ENCODE assay signal across 24 cellular contexts in genomic region chr17:27649929-27650328, GRCh38. TPM values are rescaled to one million over a fixed set of nuclear protein-coding genes. Genes with fewer than 3 reads are reported as not detected.
DNase-seq lines count a peak whose midpoint lies in the region; ATAC-seq, FAIRE-seq and TF ChIP-seq lines count a peak whose summit lies in the region.
"Had no signal": no experiment of that assay in that cellular context is flagged by ENCODE, and none has a peak within 500 bp of the region (broad histone marks: within the 10 kb centered on the region; RNA-seq: fewer than 3 reads in every experiment).

No MANE protein-coding gene starts in this region.

- H3K4me3 ChIP-seq in right lobe of liver (no peak overlapping the region), HepG2 (replicated peaks in 1 of 3; ENCODE audit: insufficient read depth in 1 of 3, low read depth in 2 of 3, low read length in 3 of 3) (no peak overlapping the region), spleen (no peak overlapping the region)

- no peak overlapping the region for H3K27ac ChIP-seq in right lobe of liver
- no peak overlapping the region for H3K27ac ChIP-seq in HepG2 (ENCODE audit: extremely low read length, insufficient read depth, low read length)
- H3K27ac ChIP-seq in spleen = peak overlapping the region in 1 of 8 donors; percentile 4
- H3K27ac ChIP-seq: epithelial cell of prostate had no signal

- TF ChIP-seq POLR2A in right lobe of liver (IDR thresholded peaks at IDR 0.05) = no peak
- TF ChIP-seq POLR2A in HepG2 (IDR thresholded peaks at IDR 0.05; ENCODE audit: insufficient read depth in 1 of 2, low read depth in 2 of 2, low read length in 2 of 2) = no peak
- no peak for TF ChIP-seq POLR2A in spleen (IDR thresholded peaks at IDR 0.05)

- TF ChIP-seq EP300 in HepG2 (IDR thresholded peaks at IDR 0.05; ENCODE audit: low read depth in 2 of 2, low read length in 2 of 2) (no peak), HepG2 (CRISPR knock-in tag; IDR thresholded peaks at IDR 0.05; ENCODE audit: borderline replicate concordance) (no peak)

- ATAC-seq in right lobe of liver (peak; percentile 7 to 50 (median 22)), HepG2 (no peak), left cardiac atrium (peak; percentile 50 to 56), GM21367 (IDR thresholded peaks at IDR 0.05; ENCODE audit: unreplicated experiment) (no peak)
- ATAC-seq: HCT116; stimulated activated naive CD8-positive, alpha-beta T cell treated with anti-CD3 and anti-CD28 coated beads, Interleukin-15, Interleukin-2, amounts not matched to agents 100 U/mL and 50 U/mL, for 24 hours had no signal

- CTCF ChIA-PET in HepG2 (lab: Yijun Ruan, JAX; ENCODE audit: low intra/inter-chr PET ratio, low total read pairs) = no interaction called here

- in situ Hi-C loops in HepG2 (cut with HindIII; ENCODE audit: extremely low pct_ligation_motif_present, low pct_unique_long_range_greater_than_20kb) = loop anchor here (5.0 to 10.0 kb wide), 2 partner anchors 43 to 235 kb away; no protein-coding TSS in a partner anchor

- H3K9me3 ChIP-seq in right lobe of liver = no peaks in the 10 kb centered on the region
- H3K9me3 ChIP-seq in HepG2 (ENCODE audit: low read length) = no peaks in the 10 kb centered on the region
- no peaks in the 10 kb centered on the region for H3K9me3 ChIP-seq in spleen

- no peak overlapping the region for H3K4me2 ChIP-seq in HepG2 (ENCODE audit: low read depth, low read length)

- peak in 1 of 3 donors; percentile 38 for DNase-seq in right lobe of liver
- DNase-seq in HepG2 (ENCODE audit: low spot score) = no peak
- DNase-seq in left cardiac atrium = peak; percentile 51
- DNase-seq in posterior cingulate gyrus = peak; percentile 51 to 93 (median 58)
- no peak for DNase-seq in NCI-H748 (lab: John Stamatoyannopoulos, UW; ENCODE audit: unreplicated experiment)
- DNase-seq in NOMO-1 treated with dmso at 0.1 percent for 144 hours (lab: John Stamatoyannopoulos, UW; ENCODE audit: unreplicated experiment) = no peak
- DNase-seq in spleen = no peak
- DNase-seq: activated CD4-positive, CD25-positive, alpha-beta regulatory T cell treated with anti-CD3 and anti-CD28 coated beads, Interleukin-2, amount 50 U/mL, for 72 hours; activated naive CD8-positive, alpha-beta T cell treated with anti-CD3 and anti-CD28 coated beads for 36 hours; CD4-positive, CD25-positive, alpha-beta regulatory T cell; dermis blood vessel endothelial cell; foreskin fibroblast; NCI-H1436; NCI-H2171 treated with DMSO at 0.1 percent for 48 hours; NCI-H748 treated with DMSO at 0.1 percent for 48 hours; stimulated activated CD4-positive, alpha-beta T cell treated with anti-CD3 and anti-CD28 coated beads, Interleukin-2, amount 100 ng/mL, for 24 hours; stimulated activated naive CD8-positive, alpha-beta T cell treated with anti-CD3 and anti-CD28 coated beads, Interleukin-15, Interleukin-2, amounts not matched to agents 100 U/mL and 50 U/mL, for 24 hours; T1000 had no signal

- no peak for TF ChIP-seq RAD21 in HepG2 (CRISPR knock-in tag; IDR thresholded peaks at IDR 0.05)

- no peaks in the 10 kb centered on the region for H3K79me2 ChIP-seq in HepG2 (ENCODE audit: insufficient read depth, low read length)

- no peaks in the 10 kb centered on the region for H3K4me1 ChIP-seq in right lobe of liver
- H3K4me1 ChIP-seq in HepG2 (ENCODE audit: insufficient read depth, low read length) = peaks cover 15% of the 10 kb centered on the region
- peaks cover 0 to 7% (median 4%) of the 10 kb centered on the region in 6 donors for H3K4me1 ChIP-seq in spleen

- WGBS in right lobe of liver (ENCODE audit: insufficient coverage, low coverage, low lambda C conversion rate, missing lambda C conversion rate) = 80% methylated on average over 2 of the region's 16 CpGs
- 68% methylated on average over 16 of the region's 16 CpGs for WGBS in HepG2 (ENCODE audit: low lambda C conversion rate)
- 82 to 97% (median 89%) methylated on average over 4 to 16 of the region's 16 CpGs for WGBS in spleen, 5 donors

- H3K9ac ChIP-seq in HepG2 (ENCODE audit: insufficient read depth, low read depth, low read length) = no peak overlapping the region

- TF ChIP-seq CTCF in right lobe of liver (IDR thresholded peaks at IDR 0.05) = no peak
- TF ChIP-seq CTCF in HepG2 (CRISPR knock-in tag; IDR thresholded peaks at IDR 0.05) = no peak
- TF ChIP-seq CTCF in spleen (IDR thresholded peaks at IDR 0.05 in 8 of 11, conservative IDR thresholded peaks at IDR 0.05 in 3 of 11) = no peak

- H2AFZ ChIP-seq in HepG2 (ENCODE audit: low read length) = no peak overlapping the region

- intact Hi-C loops in right lobe of liver (cut with DNase I) (loop anchor here (2.0 to 5.0 kb wide), 2 partner anchors 45 to 48 kb away; no protein-coding TSS in a partner anchor), HepG2 (cut with micrococcal nuclease; ENCODE audit: unreplicated experiment) (loop anchor here (2.0 to 5.0 kb wide), 3 partner anchors 41 to 232 kb away; no protein-coding TSS in a partner anchor), left cardiac atrium (cut with DNase I) (loop anchor here (2.0 to 10.0 kb wide), 3 partner anchors 43 to 425 kb away; no protein-coding TSS in a partner anchor), posterior cingulate gyrus (cut with DNase I) (loop anchor here (5.0 kb wide), 2 partner anchors 298 to 413 kb away; no protein-coding TSS in a partner anchor), spleen (cut with DNase I; ENCODE audit: low total_unique reads) (loop anchor here (2.0 kb wide), 1 partner anchor 47 kb away; no protein-coding TSS in a partner anchor)

- H3K36me3 ChIP-seq in right lobe of liver (no peaks in the 10 kb centered on the region), HepG2 (replicated peaks in 1 of 2; ENCODE audit: control insufficient read depth in 1 of 2, insufficient read depth in 2 of 2, low read length in 2 of 2) (no peaks in the 10 kb centered on the region), spleen (peaks cover 0 to 37% (median 14%) of the 10 kb centered on the region in 6 donors)

- no peak for FAIRE-seq in HepG2 (lab: Jason Lieb, UNC)
- FAIRE-seq: GM12891, urothelium cell line had no signal

- BruUV-seq in HepG2 (replicated peaks; lab: Mats Ljungman, UMichigan) = no TSS peak

- POLR2A ChIA-PET in HepG2 (lab: Yijun Ruan, JAX) = no interaction called here

- no peaks in the 10 kb centered on the region for H3K27me3 ChIP-seq in right lobe of liver
- peaks cover 0 to 1% of the 10 kb centered on the region in 2 experiments; a peak in 1 of 5 replicates for H3K27me3 ChIP-seq in HepG2 (ENCODE audit: control insufficient read depth in 1 of 2, insufficient read depth in 2 of 2, low read length in 2 of 2)
- H3K27me3 ChIP-seq in spleen (replicated peaks in 1 of 7) = peaks cover 0 to 2% (median 0%) of the 10 kb centered on the region in 7 donors

- no peaks in the 10 kb centered on the region for H4K20me1 ChIP-seq in HepG2 (ENCODE audit: insufficient read depth, low read length)

TF ChIP-seq in HepG2, 621 proteins besides CTCF, POLR2A, EP300 and RAD21:
- TF ChIP-seq PRMT3 (CRISPR knock-in tag; IDR thresholded peaks at IDR 0.05; ENCODE audit: borderline replicate concordance, low read depth) = no peak
- no peak for TF ChIP-seq MTA3 (CRISPR knock-in tag; IDR thresholded peaks at IDR 0.05)
- no peak for TF ChIP-seq TAF15 (IDR thresholded peaks at IDR 0.05; ENCODE audit: low read depth, low read length, poor library complexity, severe bottlenecking)
- TF ChIP-seq ZBTB43 (CRISPR knock-in tag; conservative IDR thresholded peaks at IDR 0.05) = no peak
- no peak for TF ChIP-seq ZNF709 (CRISPR knock-in tag; IDR thresholded peaks at IDR 0.05)
- TF ChIP-seq TBX3 (IDR thresholded peaks at IDR 0.05; ENCODE audit: borderline replicate concordance) = no peak

RNA-seq across cellular contexts. Expression of gene LGALS9, which starts 18.9 kb away (rescaled TPM):
- total RNA-seq in right lobe of liver = 10 to 100 TPM in 4 of 6 experiments, 1 to 10 TPM in 2; 9.1 to 37.9 (median 12.4) TPM
- total RNA-seq in HepG2 (2016; rRNA removed; fragmentation: Illumina TruSeq; extraction: Trizol) = 0.40 and 0.56 TPM in 2 replicates
- total RNA-seq in HepG2 (2016; cell fraction: cytosol; rRNA removed; fragmentation: Illumina TruSeq; extraction: Trizol; ENCODE audit: low read depth) = not detected in 2 replicates
- total RNA-seq in HepG2 (2016; cell fraction: insoluble cytoplasmic fraction; rRNA removed; fragmentation: Illumina TruSeq; extraction: Trizol) = 0.26 TPM in 1 of 2 replicates, not detected in the other
- total RNA-seq in HepG2 (2016; cell fraction: membrane; rRNA removed; fragmentation: Illumina TruSeq; extraction: Trizol) = 0.48 TPM in 1 of 2 replicates, not detected in the other
- total RNA-seq in HepG2 (2016; cell fraction: nucleus; rRNA removed; fragmentation: Illumina TruSeq; extraction: Trizol) = 0.41 and 0.59 TPM in 2 replicates
- polyA plus RNA-seq in HepG2 (2011; rRNA removed) = 1.4 and 1.6 TPM in 2 replicates
- 0.46 and 0.60 TPM in 2 replicates for polyA plus RNA-seq in HepG2 (2011; cell fraction: cytosol; rRNA removed)
- 3.3 and 4.3 TPM in 2 replicates for polyA plus RNA-seq in HepG2 (2011; cell fraction: nucleus; rRNA removed)
- polyA plus RNA-seq in HepG2 (2012) = 2.2 and 2.8 TPM in 2 replicates
- 0.15 and 0.23 TPM in 2 replicates for polyA plus RNA-seq in HepG2 (2016; cell fraction: cytosol; fragmentation: Illumina TruSeq; extraction: Trizol; ENCODE audit: low read depth)
- 0.28 and 0.61 TPM in 2 replicates for polyA plus RNA-seq in HepG2 (2016; cell fraction: insoluble cytoplasmic fraction; fragmentation: Illumina TruSeq; extraction: Trizol; ENCODE audit: low read depth)
- 0.21 and 0.37 TPM in 2 replicates for polyA plus RNA-seq in HepG2 (2016; cell fraction: membrane; fragmentation: Illumina TruSeq; extraction: Trizol; ENCODE audit: low read depth)
- polyA plus RNA-seq in HepG2 (2016; cell fraction: nucleus; fragmentation: Illumina TruSeq; extraction: Trizol; ENCODE audit: insufficient read depth, low read depth) = 1.3 and 2.3 TPM in 2 replicates
- polyA minus RNA-seq in HepG2 (2011; rRNA and poly(A)+ RNA removed; ENCODE audit: low replicate concordance) = 1.6 and 2.5 TPM in 2 replicates
- polyA minus RNA-seq in HepG2 (2011; cell fraction: cytosol; rRNA and poly(A)+ RNA removed) = 0.62 TPM in 1 of 2 replicates, not detected in the other
- 3.3 and 3.4 TPM in 2 replicates for polyA minus RNA-seq in HepG2 (2011; cell fraction: nucleus; rRNA and poly(A)+ RNA removed)
- total RNA-seq in left cardiac atrium = 10 to 100 TPM; 32.2 to 49.3 TPM
- 100 to 1,000 TPM; 187 to 309 (median 252) TPM for total RNA-seq in spleen
- polyA plus RNA-seq in spleen = 100 to 1,000 TPM; 162 to 202 (median 198) TPM
- total RNA-seq: SK-MEL-5 had no signal

Comparison
In these comparisons a context has a peak if more than half of its experiments do, and no peak if none do; other contexts are left out.
1. ATAC-seq: peak in right lobe of liver (4 of 4) and left cardiac atrium (2 of 2); none in HepG2 (single experiment) and GM21367 (single experiment).
2. DNase-seq: peak in left cardiac atrium (single experiment) and posterior cingulate gyrus (10 of 10); none in HepG2 (single experiment), NCI-H748 (single experiment), NOMO-1 treated with dmso at 0.1 percent for 144 hours (single experiment) and spleen (single experiment).